8 cellular contexts compared by ENCODE assay signal in the genomic region with DNA sequence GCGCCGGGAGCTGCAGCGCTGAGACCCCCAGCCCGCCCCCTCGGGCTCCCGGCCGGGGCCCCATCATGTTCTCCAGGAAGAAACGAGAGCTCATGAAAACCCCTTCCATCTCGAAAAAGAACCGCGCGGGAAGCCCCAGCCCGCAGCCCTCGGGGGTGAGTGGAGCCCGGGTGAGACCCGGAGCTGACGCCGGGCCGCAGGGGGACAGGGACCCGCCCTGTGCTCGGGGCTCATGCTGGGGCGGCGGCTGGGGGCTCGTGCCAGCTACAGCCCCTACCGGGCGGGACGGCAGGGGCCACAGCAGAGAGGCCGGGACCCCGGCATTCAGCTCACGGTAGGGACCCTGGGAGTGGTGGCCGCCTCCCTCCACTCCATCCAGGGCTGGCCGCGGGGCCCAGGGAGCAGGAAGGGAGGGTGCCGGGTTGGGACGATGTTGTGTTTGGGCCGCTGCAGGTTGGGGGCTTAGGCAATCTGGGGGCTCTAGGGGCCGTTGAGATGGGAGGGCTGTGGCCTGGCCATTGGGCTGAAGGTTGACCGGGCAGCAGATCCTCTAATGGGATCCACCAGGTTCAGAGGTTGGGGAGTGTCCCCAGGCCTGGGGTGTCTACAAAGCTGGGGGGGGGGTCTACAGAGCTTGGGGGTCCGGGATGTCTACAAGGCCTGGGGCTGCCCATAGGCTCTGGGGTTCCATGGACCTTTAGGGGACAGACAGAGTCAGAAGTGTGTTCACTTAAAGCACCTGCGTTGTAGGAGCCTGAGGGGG. TPM values are rescaled to one million over a fixed set of nuclear protein-coding genes. Genes with fewer than 3 reads are reported as not detected.
A peak's percentile ranks its signal among the peaks of the same experiment; 100 is the strongest.
DNase-seq lines count a peak whose midpoint lies in the region; ATAC-seq lines count a peak whose summit lies in the region.

No MANE protein-coding gene starts in this region.

- H3K36me3 ChIP-seq in thymus (ENCODE audit: control insufficient read depth, insufficient read depth) = peaks cover 23% of the 10 kb centered on the region

- H3K9me3 Mint-ChIP-seq in activated CD4-positive, alpha-beta memory T cell treated with anti-CD3 and anti-CD28 coated beads, Interleukin-2, amount 10 ng/mL, durations not matched to agents 7 days and 5 days = no peaks in the 10 kb centered on the region

- DNase-seq in D341Med (ENCODE audit: low spot score) (peak; percentile 57), dermis blood vessel endothelial cell (no peak), NCI-H1105 (lab: John Stamatoyannopoulos, UW) (no peak), NCI-H446 (lab: John Stamatoyannopoulos, UW) (no peak)
- DNase-seq in activated CD4-positive, alpha-beta memory T cell treated with anti-CD3 and anti-CD28 coated beads, Interleukin-2, amount 10 ng/mL, durations not matched to agents 7 days and 5 days = no peak

- POLR2A ChIA-PET in activated CD4-positive, alpha-beta memory T cell treated with anti-CD3 and anti-CD28 coated beads, Interleukin-2, amount 10 ng/mL, durations not matched to agents 7 days and 5 days (lab: Charles Lee) = interaction anchor here (0.7 to 6.0 kb wide), 28 partner anchors 10 to 202 kb away, joined by 3 to 334 read pairs (median 6); a partner anchor contains a TSS

- WGBS in thymus = under 1% methylated on average over 40 of the region's 40 CpGs

- H3K36me3 Mint-ChIP-seq in activated CD4-positive, alpha-beta memory T cell treated with anti-CD3 and anti-CD28 coated beads, Interleukin-2, amount 10 ng/mL, durations not matched to agents 7 days and 5 days (ENCODE audit: low read depth) = peaks cover 37% of the 10 kb centered on the region

- H3K4me1 ChIP-seq in thymus (ENCODE audit: control insufficient read depth, insufficient read depth, low read length) = peaks cover 24% of the 10 kb centered on the region

- H3K27me3 ChIP-seq in thymus (ENCODE audit: control insufficient read depth, insufficient read depth) = no peaks in the 10 kb centered on the region

- H3K4me3 ChIP-seq in iPS-11a (ENCODE audit: low read depth, low read length) = peak overlapping the region; percentile 17
- peak overlapping the region; percentile 96 for H3K4me3 ChIP-seq in thymus (ENCODE audit: low read length)

- peak overlapping the region; percentile 92 for H3K27ac Mint-ChIP-seq in activated CD4-positive, alpha-beta memory T cell treated with anti-CD3 and anti-CD28 coated beads, Interleukin-2, amount 10 ng/mL, durations not matched to agents 7 days and 5 days

- peaks cover 1% of the 10 kb centered on the region for H3K9me3 ChIP-seq in thymus (ENCODE audit: control insufficient read depth)

- H3K4me1 Mint-ChIP-seq in activated CD4-positive, alpha-beta memory T cell treated with anti-CD3 and anti-CD28 coated beads, Interleukin-2, amount 10 ng/mL, durations not matched to agents 7 days and 5 days = peaks cover 55% of the 10 kb centered on the region

- peak overlapping the region; percentile 97 for H3K4me3 Mint-ChIP-seq in activated CD4-positive, alpha-beta memory T cell treated with anti-CD3 and anti-CD28 coated beads, Interleukin-2, amount 10 ng/mL, durations not matched to agents 7 days and 5 days

- peak; percentile 17 for ATAC-seq in HG02885 (IDR thresholded peaks at IDR 0.05; ENCODE audit: poor library complexity, unreplicated experiment)

- CTCF ChIA-PET in activated CD4-positive, alpha-beta memory T cell treated with anti-CD3 and anti-CD28 coated beads, Interleukin-2, amount 10 ng/mL, durations not matched to agents 7 days and 5 days (lab: Charles Lee) = interaction anchor here (0.6 to 4.6 kb wide), 15 partner anchors 8 to 199 kb away, joined by 3 to 56 read pairs (median 4); a partner anchor contains a TSS

- H3K27ac ChIP-seq in thymus (ENCODE audit: low read depth) = peak overlapping the region; percentile 96

- H3K27me3 Mint-ChIP-seq in activated CD4-positive, alpha-beta memory T cell treated with anti-CD3 and anti-CD28 coated beads, Interleukin-2, amount 10 ng/mL, durations not matched to agents 7 days and 5 days = no peaks in the 10 kb centered on the region

RNA-seq across cellular contexts. Expression of a gene that starts 0.6 kb away (rescaled TPM):
- total RNA-seq in activated CD4-positive, alpha-beta memory T cell treated with anti-CD3 and anti-CD28 coated beads, Interleukin-2, amount 10 ng/mL, durations not matched to agents 7 days and 5 days = 100 to 1,000 TPM; 419 to 437 TPM
- polyA plus RNA-seq in thymus = 295 TPM
- total RNA-seq in dermis blood vessel endothelial cell = 40.3 and 55.5 TPM in 2 replicates

RNA-seq across cellular contexts. Expression of a gene that starts 27.6 kb away (rescaled TPM):
- total RNA-seq in activated CD4-positive, alpha-beta memory T cell treated with anti-CD3 and anti-CD28 coated beads, Interleukin-2, amount 10 ng/mL, durations not matched to agents 7 days and 5 days = 10 to 100 TPM; 92.7 to 95.1 TPM
- 315 TPM for polyA plus RNA-seq in thymus
- total RNA-seq in dermis blood vessel endothelial cell = 9.4 and 10.0 TPM in 2 replicates

RNA-seq across cellular contexts. Expression of a gene that starts 27.7 kb away (rescaled TPM):
- total RNA-seq in activated CD4-positive, alpha-beta memory T cell treated with anti-CD3 and anti-CD28 coated beads, Interleukin-2, amount 10 ng/mL, durations not matched to agents 7 days and 5 days = 100 to 1,000 TPM; 116 to 120 TPM
- 84.0 TPM for polyA plus RNA-seq in thymus
- total RNA-seq in dermis blood vessel endothelial cell = 71.5 and 193 TPM in 2 replicates

RNA-seq across cellular contexts. Expression of a gene that starts 36.3 kb away (rescaled TPM):
- total RNA-seq in activated CD4-positive, alpha-beta memory T cell treated with anti-CD3 and anti-CD28 coated beads, Interleukin-2, amount 10 ng/mL, durations not matched to agents 7 days and 5 days = 100 to 1,000 TPM; 141 to 148 TPM
- polyA plus RNA-seq in thymus = 546 TPM
- 281 and 591 TPM in 2 replicates for total RNA-seq in dermis blood vessel endothelial cell

RNA-seq across cellular contexts. Expression of a gene that starts 41.1 kb away (rescaled TPM):
- 100 to 1,000 TPM; 513 to 519 TPM for total RNA-seq in activated CD4-positive, alpha-beta memory T cell treated with anti-CD3 and anti-CD28 coated beads, Interleukin-2, amount 10 ng/mL, durations not matched to agents 7 days and 5 days
- polyA plus RNA-seq in thymus = 127 TPM
- 108 and 253 TPM in 2 replicates for total RNA-seq in dermis blood vessel endothelial cell
